8 cellular contexts compared by ENCODE assay signal in genomic region chr11:2305862-2306823, GRCh38. TPM values are rescaled to one million over a fixed set of nuclear protein-coding genes. Genes with fewer than 3 reads are reported as not detected.
DNase-seq lines count a peak whose midpoint lies in the region; ATAC-seq and TF ChIP-seq lines count a peak whose summit lies in the region.

No MANE protein-coding gene starts in this region.

- peaks cover 38% of the 10 kb centered on the region for H3K4me1 Mint-ChIP-seq in activated CD8-positive, alpha-beta memory T cell treated with anti-CD3 and anti-CD28 coated beads, Interleukin-2, amount 10 ng/mL, durations not matched to agents 7 days and 5 days

- H3K27me3 ChIP-seq in heart left ventricle = no peaks in the 10 kb centered on the region
- no peaks in the 10 kb centered on the region for H3K27me3 ChIP-seq in skeletal muscle tissue (ENCODE audit: control insufficient read depth in 3 of 3, insufficient read depth in 3 of 3, low read length in 3 of 3)

- H3K4me3 ChIP-seq in heart left ventricle (peak overlapping the region in 5 of 12 donors; percentile 9 to 35 (median 21)), skeletal muscle tissue (ENCODE audit: low read length in 3 of 3) (peak overlapping the region in 1 of 3 donors; percentile 33)

- CTCF ChIA-PET in activated CD8-positive, alpha-beta memory T cell treated with anti-CD3 and anti-CD28 coated beads, Interleukin-2, amount 10 ng/mL, durations not matched to agents 7 days and 5 days (lab: Charles Lee) = interaction anchor here (0.7 to 10.3 kb wide), 29 partner anchors 8 to 780 kb away, joined by 3 to 432 read pairs (median 4); partner anchors contain the start of genes CD81 and TSSC4

- peak; percentile 15 for ATAC-seq in activated CD8-positive, alpha-beta memory T cell treated with anti-CD3 and anti-CD28 coated beads, Interleukin-2, amount 10 ng/mL, durations not matched to agents 7 days and 5 days
- ATAC-seq in heart left ventricle (no peak), GM19328 (IDR thresholded peaks at IDR 0.05; ENCODE audit: unreplicated experiment) (no peak), GM19467 (IDR thresholded peaks at IDR 0.05; ENCODE audit: unreplicated experiment) (no peak), GM18858 (IDR thresholded peaks at IDR 0.05; ENCODE audit: unreplicated experiment) (no peak), HG03342 (IDR thresholded peaks at IDR 0.05; ENCODE audit: unreplicated experiment) (no peak)

- H3K9ac ChIP-seq in skeletal muscle tissue (ENCODE audit: low read depth in 1 of 3, low read length in 3 of 3) = peak overlapping the region in 2 of 3 donors; percentile 2 to 25

- H3K4me3 Mint-ChIP-seq in activated CD8-positive, alpha-beta memory T cell treated with anti-CD3 and anti-CD28 coated beads, Interleukin-2, amount 10 ng/mL, durations not matched to agents 7 days and 5 days = peak overlapping the region; percentile 69

- H3K9me3 Mint-ChIP-seq in activated CD8-positive, alpha-beta memory T cell treated with anti-CD3 and anti-CD28 coated beads, Interleukin-2, amount 10 ng/mL, durations not matched to agents 7 days and 5 days (ENCODE audit: low read depth) = no peaks in the 10 kb centered on the region

- WGBS in heart left ventricle, 4 donors = 25 to 33% (median 29%) methylated on average over 15 to 16 of the region's 16 CpGs

- H3K36me3 ChIP-seq in heart left ventricle = no peaks in the 10 kb centered on the region
- no peaks in the 10 kb centered on the region for H3K36me3 ChIP-seq in skeletal muscle tissue (ENCODE audit: control insufficient read depth in 3 of 3, insufficient read depth in 3 of 3, low read length in 3 of 3)

- H3K4me1 ChIP-seq in heart left ventricle (peaks cover 9 to 56% (median 32%) of the 10 kb centered on the region in 12 donors), skeletal muscle tissue (ENCODE audit: control insufficient read depth in 3 of 3, insufficient read depth in 3 of 3, low read length in 3 of 3) (peaks cover 14 to 20% (median 20%) of the 10 kb centered on the region in 3 donors)

- H3K9me3 ChIP-seq in heart left ventricle = no peaks in the 10 kb centered on the region
- no peaks in the 10 kb centered on the region for H3K9me3 ChIP-seq in skeletal muscle tissue (ENCODE audit: control insufficient read depth in 3 of 3, low read length in 3 of 3)

- TF ChIP-seq POLR2A in heart left ventricle (IDR thresholded peaks at IDR 0.05) = no peak

- no peak for TF ChIP-seq CTCF in heart left ventricle (IDR thresholded peaks at IDR 0.05)

- H3K27ac ChIP-seq in heart left ventricle (peak overlapping the region in 11 of 12 donors; percentile 65 to 98 (median 87)), skeletal muscle tissue (ENCODE audit: low read depth, low read length) (peak overlapping the region; percentile 59)

- H3K27me3 Mint-ChIP-seq in activated CD8-positive, alpha-beta memory T cell treated with anti-CD3 and anti-CD28 coated beads, Interleukin-2, amount 10 ng/mL, durations not matched to agents 7 days and 5 days = no peaks in the 10 kb centered on the region

- peak overlapping the region; percentile 84 for H3K27ac Mint-ChIP-seq in activated CD8-positive, alpha-beta memory T cell treated with anti-CD3 and anti-CD28 coated beads, Interleukin-2, amount 10 ng/mL, durations not matched to agents 7 days and 5 days

- DNase-seq in GM04504 (ENCODE audit: low read depth) (peak; percentile 88), heart left ventricle (peak; percentile 73 to 84 (median 81))
- DNase-seq in activated CD8-positive, alpha-beta memory T cell treated with anti-CD3 and anti-CD28 coated beads, Interleukin-2, amount 10 ng/mL, durations not matched to agents 7 days and 5 days = peak; percentile 61

- peaks cover 2% of the 10 kb centered on the region for H3K36me3 Mint-ChIP-seq in activated CD8-positive, alpha-beta memory T cell treated with anti-CD3 and anti-CD28 coated beads, Interleukin-2, amount 10 ng/mL, durations not matched to agents 7 days and 5 days

- intact Hi-C loops in heart left ventricle (cut with DNase I) = loop anchor here (1.0 to 10.0 kb wide), 15 partner anchors 69 to 589 kb away; partner anchors contain the start of genes TSSC4 (in 8 of the 10) and CD81 (in 1 of the 10)

RNA-seq across cellular contexts. Expression of gene TSPAN32, which starts 4.3 kb away (rescaled TPM):
- total RNA-seq in activated CD8-positive, alpha-beta memory T cell treated with anti-CD3 and anti-CD28 coated beads, Interleukin-2, amount 10 ng/mL, durations not matched to agents 7 days and 5 days = 10 to 100 TPM; 20.5 to 41.4 TPM
- total RNA-seq in heart left ventricle (10 to 100 TPM in 7 of 9 donors, 1 to 10 TPM in 2; 9.5 to 29.5 (median 19.2) TPM), skeletal muscle tissue (2.1 TPM)
- 10 to 100 TPM in 1 of 2 donors, 1 to 10 TPM in 1; 3.5 to 15.5 TPM for polyA plus RNA-seq in heart left ventricle

RNA-seq across cellular contexts. Expression of gene C11orf21, which starts 4.4 kb away (rescaled TPM):
- total RNA-seq in activated CD8-positive, alpha-beta memory T cell treated with anti-CD3 and anti-CD28 coated beads, Interleukin-2, amount 10 ng/mL, durations not matched to agents 7 days and 5 days = 10 to 100 TPM; 28.3 to 49.2 TPM
- total RNA-seq in heart left ventricle = 10 to 100 TPM in 8 of 9 donors, 1 to 10 TPM in 1; 4.8 to 41.2 (median 29.9) TPM
- 10 to 100 TPM in 1 of 2 donors, 1 to 10 TPM in 1; 5.1 to 34.6 TPM for polyA plus RNA-seq in heart left ventricle
- total RNA-seq in skeletal muscle tissue = 1.6 TPM

RNA-seq across cellular contexts. Expression of gene ASCL2, which starts 35.8 kb away (rescaled TPM):
- under 1 TPM; 0.12 to 0.15 TPM for total RNA-seq in activated CD8-positive, alpha-beta memory T cell treated with anti-CD3 and anti-CD28 coated beads, Interleukin-2, amount 10 ng/mL, durations not matched to agents 7 days and 5 days
- 1 to 10 TPM in 1 of 9 donors, under 1 TPM in 2, not detected in 6; 0.33 to 2.3 (median 0.54) TPM for total RNA-seq in heart left ventricle
- under 1 TPM in 1 of 2 donors, not detected in 1; 0.07 TPM for polyA plus RNA-seq in heart left ventricle
- total RNA-seq in skeletal muscle tissue = not detected
